Comparison of ENCODE assay signal across 8 cellular contexts in genomic region chr19:10252707-10253106, GRCh38. TPM values are rescaled to one million over a fixed set of nuclear protein-coding genes. Genes with fewer than 3 reads are reported as not detected.
A peak's percentile ranks its signal among the peaks of the same experiment; 100 is the strongest.
DNase-seq lines count a peak whose midpoint lies in the region; ATAC-seq and TF ChIP-seq lines count a peak whose summit lies in the region.

No MANE protein-coding gene starts in this region.

- CTCF ChIA-PET in activated CD4-positive, alpha-beta memory T cell treated with anti-CD3 and anti-CD28 coated beads for 36 hours (lab: Charles Lee): interaction anchor here (3.2 kb wide), 1 partner anchor 139 kb away, joined by 12 read pairs; no protein-coding TSS in a partner anchor

- peak overlapping the region; percentile 96 for H3K27ac Mint-ChIP-seq in activated CD4-positive, alpha-beta memory T cell treated with anti-CD3 and anti-CD28 coated beads for 36 hours

- TF ChIP-seq POLR2A in spleen (IDR thresholded peaks at IDR 0.05): no peak

- H3K4me1 ChIP-seq in HAP-1: no peaks in the 10 kb centered on the region
- H3K4me1 ChIP-seq in iPS DF 6.9 (ENCODE audit: control insufficient read depth, insufficient read depth, low read length): no peaks in the 10 kb centered on the region
- H3K4me1 ChIP-seq in spleen: peaks cover 11 to 39% (median 29%) of the 10 kb centered on the region in 6 donors

- ATAC-seq in HG03135 (IDR thresholded peaks at IDR 0.05; ENCODE audit: unreplicated experiment) (no peak), GM18870 (IDR thresholded peaks at IDR 0.05; ENCODE audit: unreplicated experiment) (no peak)

- H3K4me3 Mint-ChIP-seq in activated CD4-positive, alpha-beta memory T cell treated with anti-CD3 and anti-CD28 coated beads for 36 hours: peak overlapping the region; percentile 97

- H3K9me3 ChIP-seq in HAP-1 (no peaks in the 10 kb centered on the region), iPS DF 6.9 (ENCODE audit: control insufficient read depth, insufficient read depth, low read length) (no peaks in the 10 kb centered on the region), spleen (no peaks in the 10 kb centered on the region)

- POLR2A ChIA-PET in activated CD4-positive, alpha-beta memory T cell treated with anti-CD3 and anti-CD28 coated beads for 36 hours (lab: Charles Lee): interaction anchor here (1.7 kb wide), 1 partner anchor 18 kb away, joined by 4 read pairs; the partner anchor contains the start of gene ICAM1

- H3K27ac ChIP-seq in iPS DF 6.9 (ENCODE audit: low read length) (no peak overlapping the region), spleen (peak overlapping the region; percentile 70 to 95 (median 92))

- peaks cover 20% of the 10 kb centered on the region for H3K4me1 Mint-ChIP-seq in activated CD4-positive, alpha-beta memory T cell treated with anti-CD3 and anti-CD28 coated beads for 36 hours (ENCODE audit: low read depth)

- WGBS in iPS DF 6.9 (ENCODE audit: insufficient coverage, insufficient read length): no CpG with 5 or more reads among the region's 8 CpGs
- WGBS in spleen, 5 donors: 25 to 34% (median 29%) methylated on average over 8 of the region's 8 CpGs

- no peaks in the 10 kb centered on the region for H3K27me3 ChIP-seq in HAP-1 (ENCODE audit: low read depth)
- no peaks in the 10 kb centered on the region for H3K27me3 ChIP-seq in iPS DF 6.9 (ENCODE audit: control insufficient read depth, insufficient read depth, low read length)
- H3K27me3 ChIP-seq in spleen (replicated peaks in 1 of 7): no peaks in the 10 kb centered on the region

- no peak for DNase-seq in HAP-1 (ENCODE audit: low spot score in 2 of 2)
- no peak for DNase-seq in activated CD4-positive, alpha-beta memory T cell treated with anti-CD3 and anti-CD28 coated beads for 36 hours
- DNase-seq in iPS DF 6.9 (ENCODE audit: low read depth, low spot score): no peak
- no peak for DNase-seq in spleen
- DNase-seq in retina: no peak
- DNase-seq in putamen (ENCODE audit: low spot score): no peak

- H3K9me3 Mint-ChIP-seq in activated CD4-positive, alpha-beta memory T cell treated with anti-CD3 and anti-CD28 coated beads for 36 hours: no peaks in the 10 kb centered on the region

- H3K36me3 ChIP-seq in HAP-1 (replicated peaks) (peaks cover 34% of the 10 kb centered on the region), iPS DF 6.9 (ENCODE audit: control insufficient read depth, insufficient read depth, low read length) (0 out of 2 replicates have a peak, but pooled peaks cover 10% of the 10 kb centered on the region), spleen (peaks cover 0 to 44% (median 36%) of the 10 kb centered on the region in 6 donors)

- in situ Hi-C loops in HAP-1 (cut with MboI; ENCODE audit: low sequenced_read_pairs): no loop called here

- H3K27me3 Mint-ChIP-seq in activated CD4-positive, alpha-beta memory T cell treated with anti-CD3 and anti-CD28 coated beads for 36 hours: no peaks in the 10 kb centered on the region

- peaks cover 33% of the 10 kb centered on the region for H3K36me3 Mint-ChIP-seq in activated CD4-positive, alpha-beta memory T cell treated with anti-CD3 and anti-CD28 coated beads for 36 hours

- intact Hi-C loops in activated CD4-positive, alpha-beta memory T cell treated with anti-CD3 and anti-CD28 coated beads for 36 hours (cut with micrococcal nuclease): loop anchor here (5.0 kb wide), 1 partner anchor 145 kb away; the partner anchor contains the start of gene PPAN
- intact Hi-C loops in spleen (cut with DNase I; ENCODE audit: low total_unique reads): loop anchor here (10.0 kb wide), 1 partner anchor 138 kb away; the partner anchor contains the start of genes EIF3G and P2RY11

- no peak for TF ChIP-seq CTCF in spleen (IDR thresholded peaks at IDR 0.05 in 8 of 11, conservative IDR thresholded peaks at IDR 0.05 in 3 of 11)

- H3K4me3 ChIP-seq in HAP-1 (peak overlapping the region; percentile 96), iPS DF 6.9 (ENCODE audit: low read length) (peak overlapping the region; percentile 98), spleen (peak overlapping the region; percentile 76 to 97 (median 93))

RNA-seq across cellular contexts. Expression of gene MRPL4, which starts 0.7 kb away (rescaled TPM):
- total RNA-seq in activated CD4-positive, alpha-beta memory T cell treated with anti-CD3 and anti-CD28 coated beads for 36 hours: 100 to 1,000 TPM; 106 to 115 TPM
- total RNA-seq in spleen: 10 to 100 TPM; 32.7 to 52.3 (median 37.2) TPM
- polyA plus RNA-seq in spleen: 10 to 100 TPM; 31.5 to 60.5 (median 46.0) TPM

RNA-seq across cellular contexts. Expression of gene ICAM1, which starts 18.2 kb away (rescaled TPM):
- 10 to 100 TPM; 45.2 to 46.4 TPM for total RNA-seq in activated CD4-positive, alpha-beta memory T cell treated with anti-CD3 and anti-CD28 coated beads for 36 hours
- total RNA-seq in spleen: 100 to 1,000 TPM in 5 of 7 donors, 10 to 100 TPM in 2; 84.4 to 163 (median 116) TPM
- 10 to 100 TPM; 12.8 to 22.2 (median 15.1) TPM for polyA plus RNA-seq in spleen

RNA-seq across cellular contexts. Expression of gene S1PR2, which starts 21.6 kb away (rescaled TPM):
- total RNA-seq in activated CD4-positive, alpha-beta memory T cell treated with anti-CD3 and anti-CD28 coated beads for 36 hours: 1 to 10 TPM; 9.4 to 9.8 TPM
- total RNA-seq in spleen: 1 to 10 TPM; 1.6 to 6.1 (median 3.6) TPM
- polyA plus RNA-seq in spleen: 1 to 10 TPM; 1.4 to 3.0 (median 1.8) TPM

RNA-seq across cellular contexts. Expression of gene ICAM4, which starts 34.0 kb away (rescaled TPM):
- total RNA-seq in activated CD4-positive, alpha-beta memory T cell treated with anti-CD3 and anti-CD28 coated beads for 36 hours: under 1 TPM; 0.34 to 0.59 TPM
- total RNA-seq in spleen: 1 to 10 TPM; 1.2 to 3.7 (median 1.6) TPM
- polyA plus RNA-seq in spleen: under 1 TPM; 0.48 to 0.57 (median 0.49) TPM

RNA-seq across cellular contexts. Expression of gene ICAM5, which starts 37.0 kb away (rescaled TPM):
- total RNA-seq in activated CD4-positive, alpha-beta memory T cell treated with anti-CD3 and anti-CD28 coated beads for 36 hours: 1 to 10 TPM; 1.1 to 1.3 TPM
- 1 to 10 TPM in 4 of 7 donors, under 1 TPM in 3; 0.33 to 1.4 (median 1.0) TPM for total RNA-seq in spleen
- under 1 TPM; 0.07 to 0.29 (median 0.21) TPM for polyA plus RNA-seq in spleen
